Comparison of ENCODE assay signal across 17 cellular contexts in the genomic region with DNA sequence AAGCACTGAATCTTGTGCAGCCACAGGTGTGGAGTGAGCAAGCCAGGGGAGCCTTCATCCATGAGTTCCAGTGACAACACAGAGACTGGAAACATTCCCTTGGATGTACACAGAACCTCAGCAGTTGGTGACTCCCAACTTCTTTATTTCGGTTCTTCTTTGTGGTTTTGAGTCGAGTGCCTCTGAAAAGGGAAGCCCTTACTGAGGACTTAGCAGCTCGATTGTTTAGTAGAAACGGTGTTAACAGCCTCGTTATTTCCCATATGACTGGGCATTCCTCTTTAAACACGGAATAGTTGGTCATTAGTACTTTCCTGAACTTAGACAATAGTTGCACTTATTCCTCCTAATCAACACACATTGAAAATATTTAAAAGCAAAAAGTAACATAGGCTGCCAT. TPM values are rescaled to one million over a fixed set of nuclear protein-coding genes. Genes with fewer than 3 reads are reported as not detected.
DNase-seq lines count a peak whose midpoint lies in the region; ATAC-seq and TF ChIP-seq lines count a peak whose summit lies in the region.
"Had no signal": no experiment of that assay in that cellular context is flagged by ENCODE, and none has a peak within 500 bp of the region (broad histone marks: within the 10 kb centered on the region; RNA-seq: fewer than 3 reads in every experiment).

No MANE protein-coding gene starts in this region.

- DNase-seq in NCI-H2107 treated with DMSO at 0.1 percent for 48 hours (lab: John Stamatoyannopoulos, UW; ENCODE audit: unreplicated experiment), result peak; percentile 36
- no peak for DNase-seq in NCI-H2107 (lab: John Stamatoyannopoulos, UW)
- DNase-seq in OCI-M1 (lab: John Stamatoyannopoulos, UW), result peak; percentile 71
- peak; percentile 40 for DNase-seq in germinal center (ENCODE audit: low spot score)
- DNase-seq in superior temporal gyrus (ENCODE audit: extremely low spot score), result peak; percentile 29
- DNase-seq in sigmoid colon, result no peak
- DNase-seq: activated CD4-positive, alpha-beta T cell treated with anti-CD3 and anti-CD28 coated beads for 48 hours; activated T-cell treated with anti-CD3 and anti-CD28 coated beads, Interleukin-2, amount 50 U/mL, for 24 hours; immature natural killer cell; NCI-H1105 treated with DMSO at 0.1 percent for 48 hours; NCI-H345; Peyer's patch had no signal

- no peak for TF ChIP-seq POLR2A in sigmoid colon (IDR thresholded peaks at IDR 0.05)

- WGBS in sigmoid colon, 2 donors, result 63 to 83% methylated on average over 6 of the region's 6 CpGs

- TF ChIP-seq EP300 in sigmoid colon (IDR thresholded peaks at IDR 0.05), result no peak

- no peaks in the 10 kb centered on the region for H3K27me3 ChIP-seq in sigmoid colon
- H3K27me3 ChIP-seq: Peyer's patch had no signal

- H3K27ac ChIP-seq in sigmoid colon, result no peak overlapping the region
- H3K27ac ChIP-seq: 22Rv1, Peyer's patch, thoracic aorta had no signal

- no peak for TF ChIP-seq CTCF in sigmoid colon (IDR thresholded peaks at IDR 0.05)

- no peaks in the 10 kb centered on the region for H3K36me3 ChIP-seq in sigmoid colon
- H3K36me3 ChIP-seq: Peyer's patch, thoracic aorta had no signal

- H3K4me1 ChIP-seq in sigmoid colon, result peaks cover 0 to 5% (median 4%) of the 10 kb centered on the region in 4 donors

- no peak overlapping the region for H3K4me3 ChIP-seq in sigmoid colon
- H3K4me3 ChIP-seq: Peyer's patch, thoracic aorta had no signal

- intact Hi-C loops in sigmoid colon (cut with DNase I), result no loop called here

- ATAC-seq in GM19467 (IDR thresholded peaks at IDR 0.05; ENCODE audit: unreplicated experiment), result no peak
- no peak for ATAC-seq in GM21717 (IDR thresholded peaks at IDR 0.05; ENCODE audit: unreplicated experiment)

- H3K9me3 ChIP-seq in sigmoid colon, result no peaks in the 10 kb centered on the region
- H3K9me3 ChIP-seq: Peyer's patch, thoracic aorta had no signal

RNA-seq across cellular contexts. Expression of gene SLCO3A1, which starts 7.7 kb away (rescaled TPM):
- total RNA-seq in sigmoid colon, result 1 to 10 TPM; 3.7 to 5.7 (median 5.1) TPM
- polyA plus RNA-seq in sigmoid colon, result 10 to 100 TPM in 1 of 3 donors, 1 to 10 TPM in 2; 1.4 to 10.5 (median 2.4) TPM
- total RNA-seq: G401 had no signal

Comparison
In these comparisons a context has a peak if more than half of its experiments do, and no peak if none do; other contexts are left out.
1. DNase-seq: peak in NCI-H2107 treated with DMSO at 0.1 percent for 48 hours (single experiment), OCI-M1 (single experiment), germinal center (single experiment) and superior temporal gyrus (single experiment); none in NCI-H2107 (single experiment) and sigmoid colon (single experiment).